2 cellular contexts compared by ENCODE assay signal in genomic region chr22:23749747-23750373, GRCh38.
TF ChIP-seq lines count a peak whose summit lies in the region.

No MANE protein-coding gene starts in this region.

TF ChIP-seq in IMR-90, 13 proteins besides CTCF, POLR2A, EP300 and RAD21:
- TF ChIP-seq MXI1 (IDR thresholded peaks at IDR 0.05; ENCODE audit: borderline replicate concordance, low read depth, low read length) = no peak
- no peak for TF ChIP-seq ELK1 (IDR thresholded peaks at IDR 0.05; ENCODE audit: borderline replicate concordance, low read depth, low read length)
- TF ChIP-seq RCOR1 (IDR thresholded peaks at IDR 0.05; ENCODE audit: insufficient replicate concordance, low read length) = no peak
- no peak for TF ChIP-seq USF2 (IDR thresholded peaks at IDR 0.05; ENCODE audit: low read depth, low read length)
- no peak for TF ChIP-seq MAZ (IDR thresholded peaks at IDR 0.05; ENCODE audit: borderline replicate concordance, low read depth, low read length)
- no peak for TF ChIP-seq FOS (IDR thresholded peaks at IDR 0.05; ENCODE audit: low read depth, low read length)
- no peak for TF ChIP-seq NFE2L2 (IDR thresholded peaks at IDR 0.05; ENCODE audit: low read depth, low read length)

TF ChIP-seq in HEK293T, 16 proteins besides CTCF, POLR2A, EP300 and RAD21:
- TF ChIP-seq SUZ12 (IDR thresholded peaks at IDR 0.05) (no peak), L3MBTL2 (conservative IDR thresholded peaks at IDR 0.05) (no peak), BHLHE40 (IDR thresholded peaks at IDR 0.05; ENCODE audit: borderline replicate concordance) (no peak), ARNT (IDR thresholded peaks at IDR 0.05) (no peak), ELF4 (IDR thresholded peaks at IDR 0.05) (no peak), SP1 (IDR thresholded peaks at IDR 0.05) (no peak), FOXK2 (IDR thresholded peaks at IDR 0.05) (no peak), HDGF (IDR thresholded peaks at IDR 0.05; ENCODE audit: borderline replicate concordance) (no peak), FOXA1 (IDR thresholded peaks at IDR 0.05) (no peak), TARDBP (IDR thresholded peaks at IDR 0.05) (no peak), LEF1 (IDR thresholded peaks at IDR 0.05; ENCODE audit: borderline replicate concordance) (no peak), CTBP1 (IDR thresholded peaks at IDR 0.05; ENCODE audit: borderline replicate concordance) (no peak), NFRKB (IDR thresholded peaks at IDR 0.05) (no peak), ZNF384 (IDR thresholded peaks at IDR 0.05) (no peak), FOXM1 (IDR thresholded peaks at IDR 0.05; ENCODE audit: borderline replicate concordance) (no peak)
- TF ChIP-seq, protein P1, sequence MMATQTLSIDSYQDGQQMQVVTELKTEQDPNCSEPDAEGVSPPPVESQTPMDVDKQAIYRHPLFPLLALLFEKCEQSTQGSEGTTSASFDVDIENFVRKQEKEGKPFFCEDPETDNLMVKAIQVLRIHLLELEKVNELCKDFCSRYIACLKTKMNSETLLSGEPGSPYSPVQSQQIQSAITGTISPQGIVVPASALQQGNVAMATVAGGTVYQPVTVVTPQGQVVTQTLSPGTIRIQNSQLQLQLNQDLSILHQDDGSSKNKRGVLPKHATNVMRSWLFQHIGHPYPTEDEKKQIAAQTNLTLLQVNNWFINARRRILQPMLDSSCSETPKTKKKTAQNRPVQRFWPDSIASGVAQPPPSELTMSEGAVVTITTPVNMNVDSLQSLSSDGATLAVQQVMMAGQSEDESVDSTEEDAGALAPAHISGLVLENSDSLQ (IDR thresholded peaks at IDR 0.05) = no peak
